In the genomic region with DNA sequence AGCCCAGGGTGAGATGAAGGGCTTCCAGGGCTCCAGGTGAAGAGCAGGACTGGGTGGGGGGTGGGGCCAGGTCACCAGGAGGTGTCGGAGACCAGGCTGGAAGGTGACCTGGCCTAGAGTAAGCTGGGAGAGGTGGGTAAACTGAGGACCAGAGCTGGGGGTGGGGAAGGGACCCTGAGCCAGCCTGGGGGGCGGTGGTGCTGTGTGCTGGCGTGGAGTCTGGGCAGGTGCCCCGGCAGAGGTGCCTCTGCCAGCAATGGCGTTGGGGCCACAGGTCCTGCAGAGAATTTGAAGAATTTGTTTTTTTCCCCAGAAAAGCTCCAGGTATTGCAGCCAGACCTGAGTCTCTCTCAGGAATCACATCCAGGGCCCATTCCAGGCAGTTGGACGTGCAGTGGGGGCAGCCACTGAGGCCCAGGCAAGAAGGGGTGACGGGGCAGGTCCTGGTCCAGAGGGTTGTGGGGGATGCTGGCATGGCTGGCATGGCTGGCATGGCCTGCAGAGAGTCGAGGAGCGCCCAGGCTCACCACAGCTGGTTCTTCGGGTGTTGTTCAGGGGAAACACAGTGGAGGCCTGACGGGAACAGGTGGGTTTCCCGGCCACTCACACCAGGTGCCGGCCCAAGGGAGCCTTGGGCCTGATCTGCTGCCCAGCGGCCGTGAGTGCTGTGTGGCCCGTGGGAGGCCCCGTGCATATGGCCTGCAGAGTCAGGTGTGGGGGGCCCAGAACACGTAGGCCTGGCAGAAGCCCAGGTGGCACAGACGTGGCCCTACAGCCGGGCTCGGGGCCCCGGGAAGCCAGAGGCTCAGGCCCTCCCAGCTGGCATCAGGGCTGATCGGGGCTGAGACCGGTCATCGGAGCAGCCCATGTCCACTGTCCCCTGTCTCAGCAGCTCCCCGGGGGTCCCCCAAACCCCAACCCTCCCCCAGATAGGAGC, we compare ENCODE assay signal across 31 cellular contexts. TPM values are rescaled to one million over a fixed set of nuclear protein-coding genes. Genes with fewer than 3 reads are reported as not detected.
DNase-seq lines count a peak whose midpoint lies in the region; ATAC-seq, FAIRE-seq and TF ChIP-seq lines count a peak whose summit lies in the region.
"Had no signal": no experiment of that assay in that cellular context is flagged by ENCODE, and none has a peak within 500 bp of the region (broad histone marks: within the 10 kb centered on the region; RNA-seq: fewer than 3 reads in every experiment).

No MANE protein-coding gene starts in this region.

- H3K4me2 ChIP-seq in BLaER1: peak overlapping the region; percentile 82

- peak overlapping the region; percentile 89 for H3K27ac ChIP-seq in BLaER1
- peak overlapping the region; percentile 70 to 84 (median 80) for H3K27ac ChIP-seq in pancreas
- H3K27ac ChIP-seq: SJCRH30, tibial artery, WERI-Rb-1 had no signal

- DNase-seq in H54 (ENCODE audit: insufficient read length, low spot score): no peak
- peak; percentile 28 for DNase-seq in left ventricle myocardium superior
- DNase-seq in pancreas: peak in 4 of 6 donors; percentile 5 to 80 (median 42)
- no peak for DNase-seq in NCI-H774 (lab: John Stamatoyannopoulos, UW)
- DNase-seq in NCI-H2081 treated with DMSO at 0.1 percent for 48 hours (lab: John Stamatoyannopoulos, UW): no peak
- DNase-seq: activated CD4-positive, alpha-beta T cell treated with anti-CD3 and anti-CD28 coated beads for 48 hours; activated T-cell treated with anti-CD3 and anti-CD28 coated beads, Interleukin-2, amount 50 U/mL, for 48 hours; COR-L47; MV-4-11; naive thymus-derived CD4-positive, alpha-beta T cell; NCI-H446; NCI-H82; occipital lobe; retina; stimulated activated CD8-positive, alpha-beta memory T cell treated with anti-CD3 and anti-CD28 coated beads, Interleukin-4, amount 100 ng/mL, for 48 hours; T-cell; WERI-Rb-1 had no signal

- H3K4me3 ChIP-seq in BLaER1: no peak overlapping the region; the same call in 1 of the 2 replicates
- no peak overlapping the region for H3K4me3 ChIP-seq in pancreas
- H3K4me3 ChIP-seq: lung, SJCRH30, tibial artery had no signal

- no peaks in the 10 kb centered on the region for H4K20me1 ChIP-seq in BLaER1

- H3K4me1 ChIP-seq in BLaER1 (peaks cover 79% of the 10 kb centered on the region), pancreas (peaks cover 16 to 25% (median 20%) of the 10 kb centered on the region in 3 donors)

- no peak for TF ChIP-seq CTCF in pancreas (IDR thresholded peaks at IDR 0.05)

- intact Hi-C loops in left ventricle myocardium superior (cut with micrococcal nuclease) (no loop called here), pancreas (cut with DNase I) (loop anchor here in 1 of 3 donors (5.0 kb wide), 1 partner anchor 121 kb away; no protein-coding TSS in a partner anchor)

- H3K27me3 ChIP-seq in BLaER1 (no peaks in the 10 kb centered on the region), pancreas (no peaks in the 10 kb centered on the region)

- FAIRE-seq in H54 (lab: Jason Lieb, UNC) (no peak), pancreas (lab: Jason Lieb, UNC) (no peak)
- FAIRE-seq: GM12891, keratinocyte, RCC 7860 had no signal

- H3K9ac ChIP-seq in BLaER1: peak overlapping the region; percentile 50

- no peak for ATAC-seq in left ventricle myocardium superior
- no peak for ATAC-seq in pancreas
- ATAC-seq in GM21576 (IDR thresholded peaks at IDR 0.05; ENCODE audit: unreplicated experiment): no peak
- no peak for ATAC-seq in GM21528 (IDR thresholded peaks at IDR 0.05; ENCODE audit: low FRiP score, unreplicated experiment)
- ATAC-seq: naive thymus-derived CD4-positive, alpha-beta T cell; T-cell had no signal

- H3K9me3 ChIP-seq in BLaER1 (peaks cover 13% of the 10 kb centered on the region; the same call in 1 of the 2 replicates), pancreas (no peaks in the 10 kb centered on the region)
- H3K9me3 ChIP-seq: SJCRH30, tibial artery had no signal

- TF ChIP-seq POLR2A in H54 (IDR thresholded peaks at IDR 0.05; ENCODE audit: low read depth, low read length): peak; percentile 14; the same call in 1 of the 2 replicates

- WGBS in pancreas, 2 donors: 86 to 88% methylated on average over 26 of the region's 26 CpGs

- H3K36me3 ChIP-seq in BLaER1 (no peaks in the 10 kb centered on the region), pancreas (no peaks in the 10 kb centered on the region)
- H3K36me3 ChIP-seq: SJCRH30, tibial artery, WERI-Rb-1 had no signal

RNA-seq across cellular contexts. Expression of a gene that starts 6.4 kb away (rescaled TPM):
- total RNA-seq in left ventricle myocardium superior: not detected
- 10 to 100 TPM; 25.5 to 99.7 (median 92.2) TPM for total RNA-seq in pancreas
- 100 to 1,000 TPM; 155 to 239 TPM for polyA plus RNA-seq in pancreas
- total RNA-seq: activated CD8-positive, alpha-beta memory T cell treated with anti-CD3 and anti-CD28 coated beads for 36 hours; esophagus mucosa; fibroblast of villous mesenchyme; LHCN-M2; naive thymus-derived CD4-positive, alpha-beta T cell; occipital lobe; SJCRH30 had no signal
- polyA plus RNA-seq: BJ; keratinocyte; naive thymus-derived CD4-positive, alpha-beta T cell had no signal

RNA-seq across cellular contexts. Expression of a gene that starts 31.8 kb away (rescaled TPM):
- total RNA-seq in left ventricle myocardium superior (not detected), pancreas (under 1 TPM in 2 of 6 donors, not detected in 4; 0.03 to 0.57 TPM)
- polyA plus RNA-seq in pancreas: under 1 TPM; 0.04 to 0.05 TPM
- total RNA-seq: activated CD8-positive, alpha-beta memory T cell treated with anti-CD3 and anti-CD28 coated beads for 36 hours; fibroblast of villous mesenchyme; LHCN-M2; naive thymus-derived CD4-positive, alpha-beta T cell; occipital lobe had no signal
- polyA plus RNA-seq: BJ; keratinocyte; naive thymus-derived CD4-positive, alpha-beta T cell had no signal

Comparison
In these comparisons a context has a peak if more than half of its experiments do, and no peak if none do; other contexts are left out.
1. DNase-seq: peak in left ventricle myocardium superior (single experiment) and pancreas (4 of 6); none in H54 (single experiment), NCI-H774 (single experiment) and NCI-H2081 treated with DMSO at 0.1 percent for 48 hours (single experiment).
2. RNA of a gene that starts 6.4 kb away (total RNA-seq): 25.5 to 99.7 TPM in pancreas; not detected in left ventricle myocardium superior (single experiment); every median in the first group is over 10 times any median in the second.